ENCODE assay signal across 13 cellular contexts in genomic region chrX:48465336-48465933, GRCh38. TPM values are rescaled to one million over a fixed set of nuclear protein-coding genes. Genes with fewer than 3 reads are reported as not detected.
DNase-seq lines count a peak whose midpoint lies in the region; ATAC-seq and TF ChIP-seq lines count a peak whose summit lies in the region.
"Had no signal": no experiment of that assay in that cellular context is flagged by ENCODE, and none has a peak within 500 bp of the region (broad histone marks: within the 10 kb centered on the region; RNA-seq: fewer than 3 reads in every experiment).

No MANE protein-coding gene starts in this region.

- CTCF ChIA-PET in RWPE1 (lab: Yijun Ruan, JAX), result interaction anchor here (0.6 kb wide), 1 partner anchor 942 kb away, joined by 4 read pairs; no protein-coding TSS in a partner anchor

- H3K27ac Mint-ChIP-seq in osteocyte (ENCODE audit: unreplicated experiment), result peak overlapping the region; percentile 56

- H3K27me3 Mint-ChIP-seq in osteocyte (ENCODE audit: unreplicated experiment), result no peaks in the 10 kb centered on the region

- peak overlapping the region; percentile 18 for H3K4me3 ChIP-seq in epithelial cell of esophagus (ENCODE audit: low read length)
- H3K4me3 ChIP-seq: hepatocyte, sigmoid colon had no signal

- H3K4me3 Mint-ChIP-seq in osteocyte (ENCODE audit: unreplicated experiment), result no peak overlapping the region

- DNase-seq in GM03348 (ENCODE audit: low spot score) (peak; percentile 75), RWPE1 (ENCODE audit: low spot score) (no peak), epithelial cell of esophagus (ENCODE audit: low read depth) (peak; percentile 78), osteocyte (ENCODE audit: extremely low spot score, unreplicated experiment) (no peak), GM19240 (ENCODE audit: insufficient read length, low spot score) (no peak), posterior vena cava (ENCODE audit: low spot score) (no peak)
- DNase-seq: activated effector memory CD4-positive, alpha-beta T cell treated with anti-CD3 and anti-CD28 coated beads, Interleukin-2, amount 50 U/mL, for 16 hours; KBM-7; sigmoid colon had no signal

- POLR2A ChIA-PET in RWPE1 (lab: Yijun Ruan, JAX; ENCODE audit: low non-redundant PET), result no interaction called here

- H3K27ac ChIP-seq in RWPE1, result peak overlapping the region; percentile 84
- H3K27ac ChIP-seq: hepatocyte had no signal

- no peaks in the 10 kb centered on the region for H3K36me3 Mint-ChIP-seq in osteocyte (ENCODE audit: unreplicated experiment)

- H3K4me1 Mint-ChIP-seq in osteocyte (ENCODE audit: unreplicated experiment), result peaks cover 10% of the 10 kb centered on the region

- intact Hi-C loops in posterior vena cava (cut with DNase I), result loop anchor here in 1 of 2 donors (10.0 kb wide), 1 partner anchor 391 kb away; the partner anchor contains the start of gene ZNF630

- no peak for ATAC-seq in GM18868 (IDR thresholded peaks at IDR 0.05; ENCODE audit: unreplicated experiment)
- no peak for ATAC-seq in GM19452 (IDR thresholded peaks at IDR 0.05; ENCODE audit: unreplicated experiment)

- H3K9me3 Mint-ChIP-seq in osteocyte (ENCODE audit: unreplicated experiment), result peaks cover 5% of the 10 kb centered on the region

- TF ChIP-seq CTCF in RWPE1 (conservative IDR thresholded peaks at IDR 0.05; ENCODE audit: low read depth) (no peak), epithelial cell of esophagus (IDR thresholded peaks at IDR 0.05; ENCODE audit: insufficient read depth, low read depth, low read length, missing control alignments) (no peak), osteocyte (IDR thresholded peaks at IDR 0.05) (no peak)

RNA-seq across cellular contexts. Expression of gene SLC38A5, which starts 4.6 kb away (rescaled TPM):
- not detected in 2 replicates for total RNA-seq in osteocyte
- total RNA-seq in posterior vena cava, result 10 to 100 TPM in 1 of 2 donors, 1 to 10 TPM in 1; 9.2 to 11.2 TPM

RNA-seq across cellular contexts. Expression of gene FTSJ1, which starts 10.6 kb away (rescaled TPM):
- 47.6 and 57.1 TPM in 2 replicates for total RNA-seq in osteocyte
- total RNA-seq in posterior vena cava, result 10 to 100 TPM; 30.3 to 37.2 TPM

RNA-seq across cellular contexts. Expression of gene PORCN, which starts 43.4 kb away (rescaled TPM):
- total RNA-seq in osteocyte, result 16.9 and 20.2 TPM in 2 replicates
- total RNA-seq in posterior vena cava, result 10 to 100 TPM in 1 of 2 donors, 1 to 10 TPM in 1; 8.7 to 12.1 TPM

RNA-seq across cellular contexts. Expression of gene SSX4B, which starts 53.7 kb away (rescaled TPM):
- total RNA-seq in osteocyte, result not detected in 2 replicates
- total RNA-seq in posterior vena cava, result not detected
- total RNA-seq: hepatocyte, sigmoid colon, temporal lobe had no signal

RNA-seq across cellular contexts. Expression of gene EBP, which starts 56.2 kb away (rescaled TPM):
- total RNA-seq in osteocyte (39.3 and 42.5 TPM in 2 replicates), posterior vena cava (10 to 100 TPM; 15.0 to 22.1 TPM)

Comparison
In these comparisons a context has a peak if more than half of its experiments do, and no peak if none do; other contexts are left out.
1. DNase-seq: peak in GM03348 (single experiment) and epithelial cell of esophagus (single experiment); none in RWPE1 (single experiment), osteocyte (single experiment), GM19240 (single experiment) and posterior vena cava (single experiment).